In genomic region chr9:91308144-91308543, GRCh38 we compare ENCODE assay signal across 24 cellular contexts. TPM values are rescaled to one million over a fixed set of nuclear protein-coding genes. Genes with fewer than 3 reads are reported as not detected.
DNase-seq lines count a peak whose midpoint lies in the region; ATAC-seq, FAIRE-seq and TF ChIP-seq lines count a peak whose summit lies in the region.
"Had no signal": no experiment of that assay in that cellular context is flagged by ENCODE, and none has a peak within 500 bp of the region (broad histone marks: within the 10 kb centered on the region; RNA-seq: fewer than 3 reads in every experiment).

No MANE protein-coding gene starts in this region.

- no peak overlapping the region for H3K4me2 ChIP-seq in HepG2 (ENCODE audit: low read depth, low read length)
- H3K4me2 ChIP-seq: BLaER1 had no signal

- no TSS peak for BruUV-seq in HepG2 (replicated peaks; lab: Mats Ljungman, UMichigan)

- 92% methylated on average over 2 of the region's 2 CpGs for WGBS in HepG2 (ENCODE audit: low lambda C conversion rate)
- 96% methylated on average over 2 of the region's 2 CpGs for WGBS in right lobe of liver (ENCODE audit: insufficient coverage, low coverage, low lambda C conversion rate, missing lambda C conversion rate)

- CTCF ChIA-PET in activated CD4-positive, alpha-beta T cell treated with anti-CD3 and anti-CD28 coated beads for 36 hours (lab: Charles Lee), result interaction anchor here (1.1 kb wide), 1 partner anchor 14 kb away, joined by 3 read pairs; no protein-coding TSS in a partner anchor
- CTCF ChIA-PET in activated CD4-positive, alpha-beta T cell treated with anti-CD3 and anti-CD28 coated beads, Interleukin-2, amount 10 ng/mL, durations not matched to agents 7 days and 5 days (lab: Charles Lee), result interaction anchor here (0.6 kb wide), 1 partner anchor 1305 kb away, joined by 4 read pairs; no protein-coding TSS in a partner anchor
- CTCF ChIA-PET in HepG2 (lab: Yijun Ruan, JAX; ENCODE audit: low intra/inter-chr PET ratio, low total read pairs), result no interaction called here

- TF ChIP-seq RAD21 in HepG2 (CRISPR knock-in tag; IDR thresholded peaks at IDR 0.05), result no peak

- H2AFZ ChIP-seq in HepG2 (ENCODE audit: low read length), result no peak overlapping the region

- H3K4me1 Mint-ChIP-seq in activated CD4-positive, alpha-beta T cell treated with anti-CD3 and anti-CD28 coated beads for 36 hours, result peaks cover 22% of the 10 kb centered on the region
- peaks cover 1% of the 10 kb centered on the region for H3K4me1 Mint-ChIP-seq in activated CD4-positive, alpha-beta T cell treated with anti-CD3 and anti-CD28 coated beads, Interleukin-2, amount 10 ng/mL, durations not matched to agents 7 days and 5 days
- peaks cover 54% of the 10 kb centered on the region for H3K4me1 Mint-ChIP-seq in activated T-helper 2 cell treated with anti-CD3 and anti-CD28 coated beads, Interferon-gamma antibody, Interleukin-2, Interleukin-4, amounts not matched to agents 10 μg/mL and 5 μg/mL and 100 μg/mL, durations not matched to agents 14 hours and 24 hours and 36 hours (ENCODE audit: low read depth)

- no peak for TF ChIP-seq POLR2A in HepG2 (IDR thresholded peaks at IDR 0.05; ENCODE audit: insufficient read depth in 1 of 2, low read depth in 2 of 2, low read length in 2 of 2)
- no peak for TF ChIP-seq POLR2A in right lobe of liver (IDR thresholded peaks at IDR 0.05)

- peak overlapping the region; percentile 21 for H3K27ac Mint-ChIP-seq in activated CD4-positive, alpha-beta T cell treated with anti-CD3 and anti-CD28 coated beads for 36 hours
- no peak overlapping the region for H3K27ac Mint-ChIP-seq in activated CD4-positive, alpha-beta T cell treated with anti-CD3 and anti-CD28 coated beads, Interleukin-2, amount 10 ng/mL, durations not matched to agents 7 days and 5 days
- peak overlapping the region; percentile 66 for H3K27ac Mint-ChIP-seq in activated T-helper 2 cell treated with anti-CD3 and anti-CD28 coated beads, Interferon-gamma antibody, Interleukin-2, Interleukin-4, amounts not matched to agents 10 μg/mL and 5 μg/mL and 100 μg/mL, durations not matched to agents 14 hours and 24 hours and 36 hours
- H3K27ac Mint-ChIP-seq: CD4-positive, alpha-beta T cell had no signal

- no peaks in the 10 kb centered on the region for H3K27me3 ChIP-seq in HepG2 (ENCODE audit: control insufficient read depth in 1 of 2, insufficient read depth in 2 of 2, low read length in 2 of 2)
- no peaks in the 10 kb centered on the region for H3K27me3 ChIP-seq in right lobe of liver
- H3K27me3 ChIP-seq: BLaER1 had no signal

- in situ Hi-C loops in HepG2 (cut with HindIII; ENCODE audit: extremely low pct_ligation_motif_present, low pct_unique_long_range_greater_than_20kb), result no loop called here

- peak; percentile 60 for ATAC-seq in activated CD4-positive, alpha-beta T cell treated with anti-CD3 and anti-CD28 coated beads for 36 hours
- ATAC-seq in HepG2 (no peak), right lobe of liver (no peak), SK-N-SH treated with all-trans-retinoic acid at 6 μM for 48 hours (no peak)
- ATAC-seq: HCT116 had no signal

- H3K9ac ChIP-seq in HepG2 (ENCODE audit: insufficient read depth, low read depth, low read length), result no peak overlapping the region
- H3K9ac ChIP-seq: BLaER1 had no signal

- peaks cover 37% of the 10 kb centered on the region for H3K36me3 Mint-ChIP-seq in activated CD4-positive, alpha-beta T cell treated with anti-CD3 and anti-CD28 coated beads for 36 hours (ENCODE audit: low read depth)
- peaks cover 44% of the 10 kb centered on the region for H3K36me3 Mint-ChIP-seq in activated CD4-positive, alpha-beta T cell treated with anti-CD3 and anti-CD28 coated beads, Interleukin-2, amount 10 ng/mL, durations not matched to agents 7 days and 5 days (ENCODE audit: low read depth)
- peaks cover 78% of the 10 kb centered on the region for H3K36me3 Mint-ChIP-seq in activated T-helper 2 cell treated with anti-CD3 and anti-CD28 coated beads, Interferon-gamma antibody, Interleukin-2, Interleukin-4, amounts not matched to agents 10 μg/mL and 5 μg/mL and 100 μg/mL, durations not matched to agents 14 hours and 24 hours and 36 hours (ENCODE audit: low read depth)

- H3K36me3 ChIP-seq in HepG2 (replicated peaks in 1 of 2; ENCODE audit: control insufficient read depth in 1 of 2, insufficient read depth in 2 of 2, low read length in 2 of 2), result peaks cover 2 to 16% of the 10 kb centered on the region in 2 experiments
- no peaks in the 10 kb centered on the region for H3K36me3 ChIP-seq in right lobe of liver

- H3K27ac ChIP-seq in HepG2 (ENCODE audit: extremely low read length, insufficient read depth, low read length) (no peak overlapping the region), right lobe of liver (no peak overlapping the region)
- H3K27ac ChIP-seq: 22Rv1, BLaER1 had no signal

- H3K9me3 ChIP-seq in HepG2 (ENCODE audit: low read length) (no peaks in the 10 kb centered on the region), right lobe of liver (no peaks in the 10 kb centered on the region)
- H3K9me3 ChIP-seq: BLaER1 had no signal

- H3K27me3 Mint-ChIP-seq in activated CD4-positive, alpha-beta T cell treated with anti-CD3 and anti-CD28 coated beads for 36 hours, result no peaks in the 10 kb centered on the region
- H3K27me3 Mint-ChIP-seq in activated CD4-positive, alpha-beta T cell treated with anti-CD3 and anti-CD28 coated beads, Interleukin-2, amount 10 ng/mL, durations not matched to agents 7 days and 5 days, result no peaks in the 10 kb centered on the region
- H3K27me3 Mint-ChIP-seq in activated T-helper 2 cell treated with anti-CD3 and anti-CD28 coated beads, Interferon-gamma antibody, Interleukin-2, Interleukin-4, amounts not matched to agents 10 μg/mL and 5 μg/mL and 100 μg/mL, durations not matched to agents 14 hours and 24 hours and 36 hours (ENCODE audit: low read depth), result no peaks in the 10 kb centered on the region
- H3K27me3 Mint-ChIP-seq: CD4-positive, alpha-beta T cell had no signal

- FAIRE-seq in HepG2 (lab: Jason Lieb, UNC) (no peak), RCC 7860 (lab: Jason Lieb, UNC) (no peak)
- FAIRE-seq: GM19239, H1 had no signal

- H3K4me3 Mint-ChIP-seq in activated CD4-positive, alpha-beta T cell treated with anti-CD3 and anti-CD28 coated beads for 36 hours, result no peak overlapping the region
- H3K4me3 Mint-ChIP-seq in activated CD4-positive, alpha-beta T cell treated with anti-CD3 and anti-CD28 coated beads, Interleukin-2, amount 10 ng/mL, durations not matched to agents 7 days and 5 days, result no peak overlapping the region
- H3K4me3 Mint-ChIP-seq in activated T-helper 2 cell treated with anti-CD3 and anti-CD28 coated beads, Interferon-gamma antibody, Interleukin-2, Interleukin-4, amounts not matched to agents 10 μg/mL and 5 μg/mL and 100 μg/mL, durations not matched to agents 14 hours and 24 hours and 36 hours (ENCODE audit: low read depth), result no peak overlapping the region
- H3K4me3 Mint-ChIP-seq: CD4-positive, alpha-beta T cell had no signal

- DNase-seq in activated CD4-positive, alpha-beta T cell treated with anti-CD3 and anti-CD28 coated beads for 36 hours, result peak; percentile 12
- DNase-seq in activated CD4-positive, alpha-beta T cell treated with anti-CD3 and anti-CD28 coated beads, Interleukin-2, amount 10 ng/mL, durations not matched to agents 7 days and 5 days, result no peak
- DNase-seq in HepG2 (ENCODE audit: low spot score), result no peak
- no peak for DNase-seq in right lobe of liver
- DNase-seq in activated T-helper 2 cell treated with anti-CD3 and anti-CD28 coated beads, Interferon-gamma antibody, Interleukin-2, Interleukin-4, amounts not matched to agents 10 μg/mL and 5 μg/mL and 100 μg/mL, durations not matched to agents 14 hours and 24 hours and 36 hours (ENCODE audit: low spot score), result no peak
- no peak for DNase-seq in dermis blood vessel endothelial cell
- no peak for DNase-seq in RCC 7860 (ENCODE audit: low spot score)
- DNase-seq: ACHN; CD4-positive, alpha-beta T cell; COR-L47; DMS 273 treated with DMSO at 0.1 percent for 48 hours; DMS79 treated with DMSO at 0.1 percent for 48 hours; Kasumi-1; NCI-H1417; NCI-H187; NCI-H446; NCI-H526; Right ventricle myocardium superior had no signal

- POLR2A ChIA-PET in activated CD4-positive, alpha-beta T cell treated with anti-CD3 and anti-CD28 coated beads for 36 hours (lab: Charles Lee), result no interaction called here
- POLR2A ChIA-PET in activated CD4-positive, alpha-beta T cell treated with anti-CD3 and anti-CD28 coated beads, Interleukin-2, amount 10 ng/mL, durations not matched to agents 7 days and 5 days (lab: Charles Lee), result no interaction called here
- POLR2A ChIA-PET in HepG2 (lab: Yijun Ruan, JAX), result no interaction called here

- intact Hi-C loops in activated CD4-positive, alpha-beta T cell treated with anti-CD3 and anti-CD28 coated beads for 36 hours (cut with DNase I, micrococcal nuclease), result loop anchor here in 1 of 2 experiments (5.0 kb wide), 1 partner anchor 34 kb away; no protein-coding TSS in a partner anchor
- intact Hi-C loops in HepG2 (cut with micrococcal nuclease; ENCODE audit: unreplicated experiment), result no loop called here
- intact Hi-C loops in right lobe of liver (cut with DNase I), result no loop called here
- intact Hi-C loops in activated T-helper 2 cell treated with anti-CD3 and anti-CD28 coated beads, Interferon-gamma antibody, Interleukin-2, Interleukin-4, amounts not matched to agents 10 μg/mL and 5 μg/mL and 100 μg/mL, durations not matched to agents 14 hours and 24 hours and 36 hours (cut with micrococcal nuclease), result no loop called here

- no peaks in the 10 kb centered on the region for H4K20me1 ChIP-seq in HepG2 (ENCODE audit: insufficient read depth, low read length)
- H4K20me1 ChIP-seq: BLaER1 had no signal

- H3K4me3 ChIP-seq in HepG2 (replicated peaks in 1 of 3; ENCODE audit: insufficient read depth in 1 of 3, low read depth in 2 of 3, low read length in 3 of 3), result no peak overlapping the region
- no peak overlapping the region for H3K4me3 ChIP-seq in right lobe of liver
- H3K4me3 ChIP-seq: BLaER1 had no signal

- peaks cover 19% of the 10 kb centered on the region; the same call in 1 of the 2 replicates for H3K4me1 ChIP-seq in HepG2 (ENCODE audit: insufficient read depth, low read length)
- no peaks in the 10 kb centered on the region for H3K4me1 ChIP-seq in right lobe of liver
- H3K4me1 ChIP-seq: BLaER1 had no signal

- H3K9me3 Mint-ChIP-seq in activated CD4-positive, alpha-beta T cell treated with anti-CD3 and anti-CD28 coated beads for 36 hours (ENCODE audit: low read depth), result no peaks in the 10 kb centered on the region
- H3K9me3 Mint-ChIP-seq in activated CD4-positive, alpha-beta T cell treated with anti-CD3 and anti-CD28 coated beads, Interleukin-2, amount 10 ng/mL, durations not matched to agents 7 days and 5 days, result no peaks in the 10 kb centered on the region
- no peaks in the 10 kb centered on the region for H3K9me3 Mint-ChIP-seq in activated T-helper 2 cell treated with anti-CD3 and anti-CD28 coated beads, Interferon-gamma antibody, Interleukin-2, Interleukin-4, amounts not matched to agents 10 μg/mL and 5 μg/mL and 100 μg/mL, durations not matched to agents 14 hours and 24 hours and 36 hours
- H3K9me3 Mint-ChIP-seq: CD4-positive, alpha-beta T cell had no signal

- no peak for TF ChIP-seq CTCF in HepG2 (CRISPR knock-in tag; IDR thresholded peaks at IDR 0.05)
- TF ChIP-seq CTCF in right lobe of liver (IDR thresholded peaks at IDR 0.05), result no peak

- H3K79me2 ChIP-seq in HepG2 (ENCODE audit: insufficient read depth, low read length), result peaks cover 11% of the 10 kb centered on the region

- TF ChIP-seq EP300 in HepG2 (IDR thresholded peaks at IDR 0.05; ENCODE audit: low read depth in 2 of 2, low read length in 2 of 2) (no peak), HepG2 (CRISPR knock-in tag; IDR thresholded peaks at IDR 0.05; ENCODE audit: borderline replicate concordance) (no peak)

RNA-seq across cellular contexts. Expression of gene AUH, which starts 53.6 kb away (rescaled TPM):
- 10 to 100 TPM; 30.4 to 30.8 TPM for total RNA-seq in activated CD4-positive, alpha-beta T cell treated with anti-CD3 and anti-CD28 coated beads for 36 hours
- total RNA-seq in activated CD4-positive, alpha-beta T cell treated with anti-CD3 and anti-CD28 coated beads, Interleukin-2, amount 10 ng/mL, durations not matched to agents 7 days and 5 days, result 10 to 100 TPM; 16.8 to 17.0 TPM
- total RNA-seq in HepG2 (2016; rRNA removed; fragmentation: Illumina TruSeq; extraction: Trizol) (31.9 and 35.7 TPM in 2 replicates), right lobe of liver (10 to 100 TPM; 12.0 to 22.4 (median 18.4) TPM), dermis blood vessel endothelial cell (13.3 and 20.4 TPM in 2 replicates)
- total RNA-seq in HepG2 (2016; cell fraction: cytosol; rRNA removed; fragmentation: Illumina TruSeq; extraction: Trizol; ENCODE audit: low read depth), result 8.8 and 9.3 TPM in 2 replicates
- 35.1 and 35.8 TPM in 2 replicates for total RNA-seq in HepG2 (2016; cell fraction: insoluble cytoplasmic fraction; rRNA removed; fragmentation: Illumina TruSeq; extraction: Trizol)
- total RNA-seq in HepG2 (2016; cell fraction: membrane; rRNA removed; fragmentation: Illumina TruSeq; extraction: Trizol), result 12.0 and 14.2 TPM in 2 replicates
- total RNA-seq in HepG2 (2016; cell fraction: nucleus; rRNA removed; fragmentation: Illumina TruSeq; extraction: Trizol), result 36.5 and 38.2 TPM in 2 replicates
- polyA plus RNA-seq in HepG2 (2011; rRNA removed), result 20.7 and 25.8 TPM in 2 replicates
- polyA plus RNA-seq in HepG2 (2011; cell fraction: cytosol; rRNA removed), result 13.1 and 18.4 TPM in 2 replicates
- 45.4 and 46.7 TPM in 2 replicates for polyA plus RNA-seq in HepG2 (2011; cell fraction: nucleus; rRNA removed)
- polyA plus RNA-seq in HepG2 (2012), result 43.3 and 56.0 TPM in 2 replicates
- polyA plus RNA-seq in HepG2 (2016; cell fraction: cytosol; fragmentation: Illumina TruSeq; extraction: Trizol; ENCODE audit: low read depth), result 5.2 and 6.3 TPM in 2 replicates
- 36.1 and 36.2 TPM in 2 replicates for polyA plus RNA-seq in HepG2 (2016; cell fraction: insoluble cytoplasmic fraction; fragmentation: Illumina TruSeq; extraction: Trizol; ENCODE audit: low read depth)
- 8.4 and 9.7 TPM in 2 replicates for polyA plus RNA-seq in HepG2 (2016; cell fraction: membrane; fragmentation: Illumina TruSeq; extraction: Trizol; ENCODE audit: low read depth)
- polyA plus RNA-seq in HepG2 (2016; cell fraction: nucleus; fragmentation: Illumina TruSeq; extraction: Trizol; ENCODE audit: insufficient read depth, low read depth), result 31.0 and 33.2 TPM in 2 replicates
- polyA minus RNA-seq in HepG2 (2011; rRNA and poly(A)+ RNA removed; ENCODE audit: low replicate concordance), result 2.2 and 5.5 TPM in 2 replicates
- polyA minus RNA-seq in HepG2 (2011; cell fraction: cytosol; rRNA and poly(A)+ RNA removed), result 8.7 and 13.5 TPM in 2 replicates
- polyA minus RNA-seq in HepG2 (2011; cell fraction: nucleus; rRNA and poly(A)+ RNA removed), result 115 and 125 TPM in 2 replicates
- 58.2 and 62.6 TPM in 2 replicates for total RNA-seq in activated T-helper 2 cell treated with anti-CD3 and anti-CD28 coated beads, Interferon-gamma antibody, Interleukin-2, Interleukin-4, amounts not matched to agents 10 μg/mL and 5 μg/mL and 100 μg/mL, durations not matched to agents 14 hours and 24 hours and 36 hours
